ENCODE assay signal across 29 cellular contexts in the genomic region with DNA sequence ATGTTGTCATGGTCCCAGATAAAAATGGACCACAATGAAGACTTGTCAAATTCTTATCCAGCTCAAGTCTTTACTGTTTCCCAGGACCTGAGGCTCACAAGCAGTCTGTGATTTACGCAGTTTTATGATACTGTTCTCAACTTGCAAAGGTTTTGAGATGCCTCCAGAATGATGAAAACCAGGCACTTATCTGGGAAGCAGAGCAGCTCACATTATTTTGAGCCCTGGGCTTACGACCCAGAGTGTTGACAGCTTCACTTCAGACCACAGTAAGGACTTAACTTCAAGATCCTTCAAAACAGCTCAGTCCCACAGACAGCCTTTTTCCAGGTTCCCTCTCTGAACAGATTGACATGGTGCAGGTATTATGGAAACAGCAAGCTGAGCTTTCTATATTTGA.
DNase-seq lines count a peak whose midpoint lies in the region; ATAC-seq, FAIRE-seq and TF ChIP-seq lines count a peak whose summit lies in the region.
"Had no signal": no experiment of that assay in that cellular context is flagged by ENCODE, and none has a peak within 500 bp of the region (broad histone marks: within the 10 kb centered on the region; RNA-seq: fewer than 3 reads in every experiment).

No MANE protein-coding gene starts in this region.

- H4K20me1 ChIP-seq in smooth muscle cell (ENCODE audit: low read depth), result no peaks in the 10 kb centered on the region
- H4K20me1 ChIP-seq in PC-9 (ENCODE audit: insufficient read depth), result no peaks in the 10 kb centered on the region

- H3K4me2 ChIP-seq in smooth muscle cell (peak overlapping the region; percentile 40), PC-9 (no peak overlapping the region)

- H2AFZ ChIP-seq in smooth muscle cell (ENCODE audit: low read depth) (no peak overlapping the region), PC-9 (no peak overlapping the region)

- H3K4me3 ChIP-seq in HUES48 (ENCODE audit: low read depth, low read length), result no peak overlapping the region
- H3K4me3 ChIP-seq in bronchial epithelial cell (ENCODE audit: low read depth, low read length), result no peak overlapping the region
- peak overlapping the region; percentile 27 for H3K4me3 ChIP-seq in iPS-18a (ENCODE audit: low read length)
- H3K4me3 ChIP-seq in smooth muscle cell, result no peak overlapping the region
- no peak overlapping the region for H3K4me3 ChIP-seq in PC-9
- H3K4me3 ChIP-seq: esophagus squamous epithelium, gastrocnemius medialis, mucosa of descending colon, pancreas, Peyer's patch, spleen, upper lobe of right lung had no signal

- H3K36me3 ChIP-seq in HUES48 (ENCODE audit: control insufficient read depth, insufficient read depth, low read length) (no peaks in the 10 kb centered on the region), bronchial epithelial cell (ENCODE audit: control insufficient read depth, insufficient read depth, low read length) (no peaks in the 10 kb centered on the region), iPS-18a (ENCODE audit: control insufficient read depth, low read depth, low read length) (no peaks in the 10 kb centered on the region), smooth muscle cell (ENCODE audit: low read depth) (no peaks in the 10 kb centered on the region), PC-9 (ENCODE audit: low read depth) (no peaks in the 10 kb centered on the region)
- H3K36me3 ChIP-seq: esophagus squamous epithelium, gastrocnemius medialis, pancreas, Peyer's patch, spleen, upper lobe of right lung had no signal

- POLR2A ChIA-PET in PC-9 (lab: Charles Lee; ENCODE audit: unreplicated experiment), result no interaction called here

- BruUV-seq in PC-9 (replicated peaks; lab: Mats Ljungman, UMichigan), result no TSS peak

- no peak for ATAC-seq in GM19467 (IDR thresholded peaks at IDR 0.05; ENCODE audit: unreplicated experiment)
- ATAC-seq: activated CD4-positive, CD25-positive, alpha-beta regulatory T cell treated with anti-CD3 and anti-CD28 coated beads, Interleukin-2, amount 50 U/mL, for 24 hours; gastrocnemius medialis; mucosa of descending colon; upper lobe of right lung had no signal

- TF ChIP-seq CTCF in bronchial epithelial cell (IDR thresholded peaks at IDR 0.05; ENCODE audit: insufficient read depth, low read length, severe bottlenecking) (no peak), smooth muscle cell (IDR thresholded peaks at IDR 0.05; ENCODE audit: borderline replicate concordance, insufficient read depth, poor library complexity, severe bottlenecking) (no peak), PC-9 (conservative IDR thresholded peaks at IDR 0.05) (no peak)

- CTCF ChIA-PET in PC-9 (lab: Charles Lee), result no interaction called here

- intact Hi-C loops in PC-9 (cut with micrococcal nuclease; ENCODE audit: unreplicated experiment), result no loop called here

- H3K79me2 ChIP-seq in smooth muscle cell (ENCODE audit: low read depth) (no peaks in the 10 kb centered on the region), PC-9 (ENCODE audit: low read depth) (no peaks in the 10 kb centered on the region)

- H3K27ac ChIP-seq in HUES48 (ENCODE audit: low read depth, low read length), result peak overlapping the region; percentile 3
- H3K27ac ChIP-seq in iPS-18a (ENCODE audit: low read length), result no peak overlapping the region
- H3K27ac ChIP-seq in smooth muscle cell (ENCODE audit: low read depth), result no peak overlapping the region
- no peak overlapping the region for H3K27ac ChIP-seq in PC-9
- H3K27ac ChIP-seq: esophagus squamous epithelium, gastrocnemius medialis, pancreas, spleen, upper lobe of right lung had no signal

- H3F3A ChIP-seq in smooth muscle cell (ENCODE audit: low read depth) (peaks cover 11% of the 10 kb centered on the region), PC-9 (ENCODE audit: insufficient read depth, low read depth) (no peaks in the 10 kb centered on the region)

- no peaks in the 10 kb centered on the region for H3K9me3 ChIP-seq in HUES48 (ENCODE audit: control insufficient read depth, insufficient read depth, low read length)
- H3K9me3 ChIP-seq in iPS-18a (ENCODE audit: control insufficient read depth, low read depth, low read length), result no peaks in the 10 kb centered on the region
- peaks cover 3% of the 10 kb centered on the region for H3K9me3 ChIP-seq in smooth muscle cell (replicated peaks; ENCODE audit: low read depth)
- no peaks in the 10 kb centered on the region for H3K9me3 ChIP-seq in PC-9 (ENCODE audit: insufficient read depth, low read depth)
- H3K9me3 ChIP-seq: esophagus squamous epithelium, gastrocnemius medialis, mucosa of descending colon, pancreas, Peyer's patch, upper lobe of right lung had no signal

- 5% methylated on average over 2 of the region's 2 CpGs for WGBS in smooth muscle cell (ENCODE audit: low lambda C conversion rate)

- peak; percentile 64 for FAIRE-seq in bronchial epithelial cell (lab: Jason Lieb, UNC)
- FAIRE-seq: GM18507, pancreas had no signal

- H3K27me3 ChIP-seq in HUES48 (ENCODE audit: control insufficient read depth, insufficient read depth, low read length), result no peaks in the 10 kb centered on the region
- H3K27me3 ChIP-seq in bronchial epithelial cell (ENCODE audit: control insufficient read depth, insufficient read depth, low read length), result no peaks in the 10 kb centered on the region
- H3K27me3 ChIP-seq in iPS-18a (ENCODE audit: control insufficient read depth, insufficient read depth, low read length), result no peaks in the 10 kb centered on the region
- H3K27me3 ChIP-seq in smooth muscle cell (ENCODE audit: low read depth), result peaks cover 34% of the 10 kb centered on the region
- no peaks in the 10 kb centered on the region for H3K27me3 ChIP-seq in PC-9 (ENCODE audit: insufficient read depth, low read depth)
- H3K27me3 ChIP-seq: esophagus squamous epithelium, gastrocnemius medialis, pancreas, Peyer's patch, spleen, upper lobe of right lung had no signal

- H3K4me1 ChIP-seq in HUES48 (ENCODE audit: control insufficient read depth, insufficient read depth, low read length), result peaks cover 54% of the 10 kb centered on the region
- H3K4me1 ChIP-seq in iPS-18a (ENCODE audit: control insufficient read depth, low read depth, low read length), result peaks cover 44% of the 10 kb centered on the region
- peaks cover 12% of the 10 kb centered on the region for H3K4me1 ChIP-seq in smooth muscle cell (ENCODE audit: low read depth)
- H3K4me1 ChIP-seq in PC-9 (replicated peaks; ENCODE audit: insufficient read depth), result no peaks in the 10 kb centered on the region
- H3K4me1 ChIP-seq: esophagus squamous epithelium had no signal

- H3K9ac ChIP-seq in HUES48 (ENCODE audit: low read depth, low read length) (no peak overlapping the region), iPS-18a (ENCODE audit: low read length) (no peak overlapping the region), smooth muscle cell (ENCODE audit: low read depth) (no peak overlapping the region)

- DNase-seq in bronchial epithelial cell (ENCODE audit: low read depth) (no peak), smooth muscle cell (lab: John Stamatoyannopoulos, UW; ENCODE audit: unreplicated experiment) (no peak), occipital lobe (lab: John Stamatoyannopoulos, UW) (no peak), PC-9 (no peak)
- DNase-seq: activated CD4-positive, alpha-beta memory T cell treated with anti-CD3 and anti-CD28 coated beads for 36 hours; activated CD8-positive, alpha-beta memory T cell treated with anti-CD3 and anti-CD28 coated beads, Interleukin-2, amount 50 U/mL, for 4 hours; activated naive CD4-positive, alpha-beta T cell treated with anti-CD3 and anti-CD28 coated beads, Interleukin-2, amount 50 U/mL, for 16 hours; DMS79 treated with DMSO at 0.1 percent for 48 hours; esophagus squamous epithelium; gastrocnemius medialis; hippocampal formation; mucosa of descending colon; NCI-H1694 treated with DMSO at 0.1 percent for 48 hours; NCI-H2171; NCI-H524 treated with DMSO at 0.1 percent for 48 hours; nephron progenitor cell; pancreas; Peyer's patch; retina; spleen; stimulated activated CD4-positive, alpha-beta T cell treated with anti-CD3 and anti-CD28 coated beads, Interleukin-4, amount 100 ng/mL, for 1 hour; substantia nigra; T-helper 1 cell; upper lobe of right lung had no signal

- no peaks in the 10 kb centered on the region for H3K9me2 ChIP-seq in PC-9 (ENCODE audit: insufficient read depth)
